ENCODE assay signal across 8 cellular contexts in the genomic region with DNA sequence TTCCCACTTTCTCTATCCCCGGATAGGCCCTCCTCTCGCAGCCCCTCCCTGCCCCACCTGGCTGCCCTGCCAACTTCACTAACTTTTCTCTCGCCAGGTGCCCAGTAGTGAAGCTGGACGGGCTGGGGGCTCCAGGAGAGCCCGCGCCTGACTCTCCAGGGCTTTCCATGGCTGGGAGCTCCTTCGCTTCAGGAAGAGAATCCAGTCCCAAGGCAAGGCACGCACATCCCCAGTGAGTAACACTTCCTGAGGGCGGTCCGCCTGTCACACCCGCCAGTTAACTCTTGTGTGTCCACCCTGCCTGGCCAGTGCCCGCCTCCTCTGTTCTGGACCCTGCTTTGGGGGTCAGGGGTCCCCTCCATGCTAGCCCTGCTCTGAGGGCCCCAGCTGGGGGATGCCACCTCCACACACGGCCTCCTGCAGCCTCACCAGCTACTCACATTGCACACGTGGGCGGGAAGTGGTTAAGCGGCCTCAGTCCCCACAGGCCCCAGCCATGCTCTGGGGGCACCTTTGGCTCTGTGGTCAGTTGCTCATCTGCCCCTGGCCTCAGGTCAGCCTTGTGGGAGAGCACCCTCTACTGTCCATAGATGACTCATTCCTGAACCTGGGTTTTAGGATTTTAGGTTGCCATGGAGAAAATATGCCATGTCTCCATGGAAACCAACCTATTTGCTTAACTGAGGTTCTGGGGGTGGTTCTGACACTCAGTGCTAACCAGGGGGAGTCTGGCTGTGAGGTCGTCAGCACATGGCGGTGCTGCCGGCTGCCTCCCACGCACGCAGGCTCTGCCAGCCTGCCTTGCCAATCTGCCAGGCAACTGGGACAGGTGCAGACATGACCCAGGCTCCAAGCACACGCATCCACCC. TPM values are rescaled to one million over a fixed set of nuclear protein-coding genes. Genes with fewer than 3 reads are reported as not detected.
A peak's percentile ranks its signal among the peaks of the same experiment; 100 is the strongest.
DNase-seq lines count a peak whose midpoint lies in the region; ATAC-seq, FAIRE-seq and TF ChIP-seq lines count a peak whose summit lies in the region.

A gene with protein sequence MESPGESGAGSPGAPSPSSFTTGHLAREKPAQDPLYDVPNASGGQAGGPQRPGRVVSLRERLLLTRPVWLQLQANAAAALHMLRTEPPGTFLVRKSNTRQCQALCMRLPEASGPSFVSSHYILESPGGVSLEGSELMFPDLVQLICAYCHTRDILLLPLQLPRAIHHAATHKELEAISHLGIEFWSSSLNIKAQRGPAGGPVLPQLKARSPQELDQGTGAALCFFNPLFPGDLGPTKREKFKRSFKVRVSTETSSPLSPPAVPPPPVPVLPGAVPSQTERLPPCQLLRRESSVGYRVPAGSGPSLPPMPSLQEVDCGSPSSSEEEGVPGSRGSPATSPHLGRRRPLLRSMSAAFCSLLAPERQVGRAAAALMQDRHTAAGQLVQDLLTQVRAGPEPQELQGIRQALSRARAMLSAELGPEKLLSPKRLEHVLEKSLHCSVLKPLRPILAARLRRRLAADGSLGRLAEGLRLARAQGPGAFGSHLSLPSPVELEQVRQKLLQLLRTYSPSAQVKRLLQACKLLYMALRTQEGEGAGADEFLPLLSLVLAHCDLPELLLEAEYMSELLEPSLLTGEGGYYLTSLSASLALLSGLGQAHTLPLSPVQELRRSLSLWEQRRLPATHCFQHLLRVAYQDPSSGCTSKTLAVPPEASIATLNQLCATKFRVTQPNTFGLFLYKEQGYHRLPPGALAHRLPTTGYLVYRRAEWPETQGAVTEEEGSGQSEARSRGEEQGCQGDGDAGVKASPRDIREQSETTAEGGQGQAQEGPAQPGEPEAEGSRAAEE (minus strand): TSS at position 201 of the 869 bp plus-strand sequence. CDS start 32 bp downstream, at position 169.

- H3K9me3 ChIP-seq in BLaER1 (no peaks in the 10 kb centered on the region), astrocyte (ENCODE audit: insufficient read depth, low read depth, low read length) (no peaks in the 10 kb centered on the region), left ventricle myocardium inferior (replicated peaks) (no peaks in the 10 kb centered on the region), trophoblast cell (ENCODE audit: insufficient read depth, low read depth, low read length) (no peaks in the 10 kb centered on the region)

- H3K27me3 ChIP-seq in BLaER1 (no peaks in the 10 kb centered on the region), astrocyte (ENCODE audit: insufficient read depth, low read length) (no peaks in the 10 kb centered on the region), left ventricle myocardium inferior (ENCODE audit: low read depth) (no peaks in the 10 kb centered on the region), trophoblast cell (ENCODE audit: insufficient read depth, low read length) (no peaks in the 10 kb centered on the region)

- H4K12ac ChIP-seq in trophoblast cell (ENCODE audit: low read depth, low read length), result peak within 1 kb of the TSS; percentile 39

- peak within 1 kb of the TSS; percentile 58 for H2BK12ac ChIP-seq in trophoblast cell (ENCODE audit: low read length)

- H2AK5ac ChIP-seq in trophoblast cell (ENCODE audit: low read length), result peak within 1 kb of the TSS; percentile 60

- peaks cover 9% of the 10 kb centered on the region for H3K36me3 Mint-ChIP-seq in astrocyte (ENCODE audit: low read depth, unreplicated experiment)

- peak within 1 kb of the TSS; percentile 62 for H3K4me3 ChIP-seq in BLaER1
- H3K4me3 ChIP-seq in astrocyte (ENCODE audit: insufficient read depth, low read depth, low read length), result peak within 1 kb of the TSS; percentile 74
- H3K4me3 ChIP-seq in left ventricle myocardium inferior, result peak within 1 kb of the TSS; percentile 79
- H3K4me3 ChIP-seq in trophoblast cell (ENCODE audit: low read depth, low read length), result peak within 1 kb of the TSS; percentile 60

- peak within 1 kb of the TSS; percentile 92 for H3K14ac ChIP-seq in trophoblast cell (ENCODE audit: low read length)

- peaks cover 31% of the 10 kb centered on the region for H3K4me1 Mint-ChIP-seq in astrocyte (ENCODE audit: low read depth, unreplicated experiment)

- H3K4me1 ChIP-seq in BLaER1 (peaks cover 72% of the 10 kb centered on the region), astrocyte (ENCODE audit: insufficient read depth, low read length) (peaks cover 47% of the 10 kb centered on the region), left ventricle myocardium inferior (peaks cover 27% of the 10 kb centered on the region), trophoblast cell (ENCODE audit: control insufficient read depth in 1 of 2, insufficient read depth in 2 of 2, low read length in 2 of 2) (peaks cover 13 to 15% of the 10 kb centered on the region in 2 experiments)

- peak within 1 kb of the TSS; percentile 67 for H3K9ac ChIP-seq in BLaER1
- peak within 1 kb of the TSS; percentile 95 for H3K9ac ChIP-seq in astrocyte (ENCODE audit: low read length)
- no peak within 1 kb of the TSS for H3K9ac ChIP-seq in trophoblast cell (ENCODE audit: low read length)

- H3K23ac ChIP-seq in trophoblast cell (ENCODE audit: low read length), result no peak within 1 kb of the TSS

- DNase-seq in RCC 7860 (ENCODE audit: low spot score) (peak; percentile 99), astrocyte (ENCODE audit: low read depth) (peak; percentile 98), left ventricle myocardium inferior (no peak), trophoblast cell (peak; percentile 44 to 67)
- no peak for DNase-seq in effector CD8-positive, alpha-beta T cell (lab: John Stamatoyannopoulos, UW)

- H3K4me2 ChIP-seq in BLaER1 (peak within 1 kb of the TSS; percentile 97), astrocyte (ENCODE audit: low read length) (peak within 1 kb of the TSS; percentile 99), trophoblast cell (ENCODE audit: low read length) (peak within 1 kb of the TSS; percentile 84)

- H2BK120ac ChIP-seq in trophoblast cell (ENCODE audit: insufficient read depth, low read length, poor library complexity), result peak within 1 kb of the TSS; percentile 49

- intact Hi-C loops in left ventricle myocardium inferior (cut with micrococcal nuclease), result no loop called here

- no CpG with 5 or more reads among the region's 22 CpGs for WGBS in trophoblast cell (ENCODE audit: extremely low coverage, insufficient coverage, insufficient read length)

- peak within 1 kb of the TSS; percentile 71 for H4K91ac ChIP-seq in trophoblast cell (ENCODE audit: low read depth, low read length)

- H3K27ac Mint-ChIP-seq in astrocyte (ENCODE audit: unreplicated experiment), result peak within 1 kb of the TSS; percentile 99

- peaks cover 44% of the 10 kb centered on the region for H3K36me3 ChIP-seq in BLaER1
- H3K36me3 ChIP-seq in astrocyte (ENCODE audit: insufficient read depth, low read length), result peaks cover 6% of the 10 kb centered on the region
- H3K36me3 ChIP-seq in left ventricle myocardium inferior, result peaks cover 57% of the 10 kb centered on the region
- peaks cover 41 to 50% of the 10 kb centered on the region in 2 experiments for H3K36me3 ChIP-seq in trophoblast cell (ENCODE audit: control insufficient read depth in 1 of 2, insufficient read depth in 2 of 2, low read length in 2 of 2)

- H2AFZ ChIP-seq in astrocyte (ENCODE audit: low read depth, low read length) (no peak within 1 kb of the TSS), trophoblast cell (ENCODE audit: insufficient read depth, low read length, poor library complexity) (peak within 1 kb of the TSS; percentile 20)

- H4K8ac ChIP-seq in trophoblast cell (ENCODE audit: low read depth, low read length), result peak within 1 kb of the TSS; percentile 61

- H3K4me3 Mint-ChIP-seq in astrocyte (ENCODE audit: unreplicated experiment), result peak within 1 kb of the TSS; percentile 88

- TF ChIP-seq CTCF in astrocyte (IDR thresholded peaks at IDR 0.05; ENCODE audit: insufficient read depth, low read depth, low read length), result no peak
- peak; percentile 52 for TF ChIP-seq CTCF in left ventricle myocardium inferior (IDR thresholded peaks at IDR 0.05; ENCODE audit: borderline replicate concordance)

- peak within 1 kb of the TSS; percentile 55 for H2BK5ac ChIP-seq in trophoblast cell (ENCODE audit: low read depth, low read length, poor library complexity)

- ATAC-seq in GM19023 (IDR thresholded peaks at IDR 0.05; ENCODE audit: unreplicated experiment), result peak; percentile 65
- ATAC-seq in HG03520 (IDR thresholded peaks at IDR 0.05; ENCODE audit: unreplicated experiment), result peak; percentile 60

- H3K4ac ChIP-seq in trophoblast cell (ENCODE audit: low read depth, low read length), result peak within 1 kb of the TSS; percentile 30

- peaks cover 27% of the 10 kb centered on the region for H3K79me2 ChIP-seq in astrocyte (ENCODE audit: insufficient read depth, low read length)
- peaks cover 4% of the 10 kb centered on the region for H3K79me2 ChIP-seq in trophoblast cell (ENCODE audit: control insufficient read depth, insufficient read depth, low read length, poor library complexity)

- H3K27ac ChIP-seq in BLaER1 (peak within 1 kb of the TSS; percentile 77), astrocyte (ENCODE audit: low read depth, low read length) (peak within 1 kb of the TSS; percentile 96), left ventricle myocardium inferior (replicated peaks) (peak within 1 kb of the TSS; percentile 88), trophoblast cell (ENCODE audit: low read depth, low read length) (peak within 1 kb of the TSS; percentile 52)

- H4K20me1 ChIP-seq in BLaER1 (no peaks in the 10 kb centered on the region), astrocyte (ENCODE audit: insufficient read depth, low read length) (peaks cover 46% of the 10 kb centered on the region)

- peak; percentile 91 for FAIRE-seq in RCC 7860 (lab: Jason Lieb, UNC)
- FAIRE-seq in astrocyte (lab: Jason Lieb, UNC), result peak; percentile 98

- H3K27me3 Mint-ChIP-seq in astrocyte (ENCODE audit: low read depth, unreplicated experiment), result no peaks in the 10 kb centered on the region

- peaks cover 7% of the 10 kb centered on the region for H3K79me1 ChIP-seq in trophoblast cell (ENCODE audit: low read length)

- no peaks in the 10 kb centered on the region for H3K9me3 Mint-ChIP-seq in astrocyte (ENCODE audit: unreplicated experiment)

- peak within 1 kb of the TSS; percentile 83 for H3K18ac ChIP-seq in trophoblast cell (ENCODE audit: low read length)

RNA-seq across cellular contexts. Expression of the gene that starts here (rescaled TPM):
- total RNA-seq in astrocyte (8.5 and 12.0 TPM in 2 replicates), left ventricle myocardium inferior (1.0 TPM)
- 3.6 and 3.7 TPM in 2 replicates for polyA plus RNA-seq in trophoblast cell (2013)

Comparison
In these comparisons a context has a peak if more than half of its experiments do, and no peak if none do; other contexts are left out.
1. DNase-seq: peak in RCC 7860 (single experiment), astrocyte (single experiment) and trophoblast cell (2 of 2); none in left ventricle myocardium inferior (single experiment) and effector CD8-positive, alpha-beta T cell (single experiment).
2. Peak in every context shown above with its lines, with median percentiles within 50 percentile points of each other: H3K27ac ChIP-seq, H3K4me2 ChIP-seq and H3K4me3 ChIP-seq.